8 cellular contexts compared by ENCODE assay signal in genomic region chr5:69166686-69167487, GRCh38. TPM values are rescaled to one million over a fixed set of nuclear protein-coding genes. Genes with fewer than 3 reads are reported as not detected.
DNase-seq lines count a peak whose midpoint lies in the region; ATAC-seq and TF ChIP-seq lines count a peak whose summit lies in the region.

Gene CCNB1, plus strand, starts transcription at chr5:69167150. Its CDS starts 113 bp downstream, at chr5:69167263.

- H3K27ac ChIP-seq in heart right ventricle (peak within 1 kb of the TSS in 6 of 10 donors; percentile 23 to 67 (median 48)), upper lobe of right lung (peak within 1 kb of the TSS; percentile 39)

- TF ChIP-seq CTCF in heart right ventricle (IDR thresholded peaks at IDR 0.05): peak in 1 of 9 donors; percentile 28
- TF ChIP-seq CTCF in upper lobe of right lung (IDR thresholded peaks at IDR 0.05): no peak

- 1 to 2% methylated on average over 49 to 50 of the region's 50 CpGs for WGBS in heart right ventricle, 2 donors

- H3K4me1 ChIP-seq in heart right ventricle (peaks cover 3 to 24% (median 10%) of the 10 kb centered on the region in 9 donors), upper lobe of right lung (peaks cover 11% of the 10 kb centered on the region)

- peak within 1 kb of the TSS; percentile 47 to 82 (median 68) for H3K4me3 ChIP-seq in heart right ventricle
- H3K4me3 ChIP-seq in upper lobe of right lung: peak within 1 kb of the TSS; percentile 62

- ATAC-seq in GM18498 (IDR thresholded peaks at IDR 0.05; ENCODE audit: unreplicated experiment) (peak; percentile 99), HG02885 (IDR thresholded peaks at IDR 0.05; ENCODE audit: poor library complexity, unreplicated experiment) (peak; percentile 99), heart right ventricle (peak; percentile 100), upper lobe of right lung (peak; percentile 100)

- H3K27me3 ChIP-seq in heart right ventricle (no peaks in the 10 kb centered on the region), upper lobe of right lung (no peaks in the 10 kb centered on the region)

- H3K36me3 ChIP-seq in heart right ventricle (peaks cover 0 to 15% (median 0%) of the 10 kb centered on the region in 9 donors), upper lobe of right lung (no peaks in the 10 kb centered on the region)

- H3K9me3 ChIP-seq in heart right ventricle (peaks cover 0 to 3% (median 0%) of the 10 kb centered on the region in 11 donors), upper lobe of right lung (no peaks in the 10 kb centered on the region)

- intact Hi-C loops in T-helper 1 cell treated with Interleukin-12 subunit alpha and Interleukin-12 subunit beta and Interleukin-4 antibody, amounts not matched to agents 30 ng/mL and 1 ng/mL, for 36 hours (cut with micrococcal nuclease): loop anchor here (1.0 to 5.0 kb wide), 9 partner anchors 8 to 950 kb away; partner anchors contain the start of genes AK6, CDK7, CENPH and PIK3R1
- intact Hi-C loops in heart right ventricle (cut with DNase I) (loop anchor here in 5 of 10 donors (2.0 to 10.0 kb wide), 8 partner anchors 22 to 168 kb away; partner anchors contain the start of genes CCDC125 (in 2 of the 5), CDK7 (in 2 of the 5) and CENPH (in 1 of the 5)), posterior vena cava (cut with DNase I) (no loop called here), upper lobe of right lung (cut with DNase I) (no loop called here)

- DNase-seq in NCI-H1694 (lab: John Stamatoyannopoulos, UW): peak; percentile 92
- DNase-seq in amniotic epithelial cell (ENCODE audit: low read depth): peak; percentile 93
- DNase-seq in heart right ventricle: peak; percentile 97 to 98
- DNase-seq in posterior vena cava (ENCODE audit: low spot score): peak; percentile 99
- DNase-seq in upper lobe of right lung: peak; percentile 99

RNA-seq across cellular contexts. Expression of gene CCNB1, which starts in this region (rescaled TPM):
- 113 and 119 TPM in 2 replicates for total RNA-seq in T-helper 1 cell treated with Interleukin-12 subunit alpha and Interleukin-12 subunit beta and Interleukin-4 antibody, amounts not matched to agents 30 ng/mL and 1 ng/mL, for 36 hours
- total RNA-seq in heart right ventricle (10 to 100 TPM in 1 of 10 donors, 1 to 10 TPM in 9; 2.2 to 17.6 (median 3.7) TPM), posterior vena cava (1 to 10 TPM; 2.4 to 2.7 TPM), upper lobe of right lung (3.6 TPM)
- polyA plus RNA-seq in heart right ventricle: 1 to 10 TPM; 1.7 to 2.7 TPM

Comparison
In these comparisons a context has a peak if more than half of its experiments do, and no peak if none do; other contexts are left out.
1. Peak in every context shown above with its lines: DNase-seq, ATAC-seq, H3K4me3 ChIP-seq and H3K27ac ChIP-seq.